8 cellular contexts compared by ENCODE assay signal in the genomic region with DNA sequence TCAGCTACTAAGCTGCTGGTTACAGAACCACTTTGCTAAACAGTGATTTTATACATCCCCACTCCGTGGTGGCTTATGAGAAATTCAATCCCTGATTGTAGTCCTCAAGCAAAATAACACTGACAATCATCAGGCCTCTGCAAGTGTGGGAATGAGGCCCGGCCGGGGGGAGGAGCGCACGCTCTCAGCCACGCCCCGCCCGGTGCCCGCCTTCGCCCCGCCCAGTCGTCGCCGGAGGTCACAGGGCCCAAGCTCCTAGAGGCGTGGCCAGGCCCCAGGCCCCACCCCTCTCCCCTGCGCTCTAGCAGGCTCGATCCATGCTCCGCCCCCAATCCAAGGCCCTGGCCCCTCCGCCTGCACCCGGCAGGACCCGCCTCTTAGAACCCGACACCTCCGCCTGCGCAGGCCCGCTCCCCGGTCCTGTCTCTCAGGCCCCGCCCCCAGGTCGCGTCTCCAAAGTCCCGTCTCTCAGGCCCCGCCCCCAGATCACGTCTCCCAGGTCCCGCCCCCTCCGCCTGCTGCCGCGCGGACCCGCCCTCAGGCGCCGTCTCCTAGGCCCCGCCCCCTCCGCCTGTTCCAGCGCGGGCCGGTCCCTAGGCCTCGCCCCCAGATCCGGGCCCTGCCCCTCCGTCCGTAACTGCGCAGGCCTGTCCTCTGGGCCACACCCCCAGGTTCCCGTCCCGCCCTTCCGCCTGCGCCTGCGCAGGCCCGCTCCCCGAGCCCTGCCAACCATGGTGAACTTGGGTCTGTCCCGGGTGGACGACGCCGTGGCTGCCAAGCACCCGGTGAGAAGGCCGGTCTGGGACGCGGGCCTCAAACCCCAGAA. TPM values are rescaled to one million over a fixed set of nuclear protein-coding genes. Genes with fewer than 3 reads are reported as not detected.
DNase-seq lines count a peak whose midpoint lies in the region; ATAC-seq, FAIRE-seq and TF ChIP-seq lines count a peak whose summit lies in the region.

A gene (plus strand): TSS at position 705 of the 826 bp plus-strand sequence. CDS start 27 bp downstream, at position 732.

- no peak for TF ChIP-seq CTCF in AG10803 (conservative IDR thresholded peaks at IDR 0.05; ENCODE audit: low read length)
- TF ChIP-seq CTCF in kidney (IDR thresholded peaks at IDR 0.05; ENCODE audit: borderline replicate concordance, extremely low read depth, insufficient read depth) = peak; percentile 14

- no peaks in the 10 kb centered on the region for H3K9me3 ChIP-seq in kidney (ENCODE audit: control insufficient read depth in 1 of 2, low read length in 2 of 2)

- intact Hi-C loops in kidney (cut with DNase I) = loop anchor here (10.0 kb wide), 1 partner anchor 154 kb away; a partner anchor contains a TSS

- H3K4me1 ChIP-seq in kidney (ENCODE audit: control insufficient read depth in 1 of 2, insufficient read depth in 1 of 2, low read depth in 1 of 2, low read length in 2 of 2) = peaks cover 6 to 18% of the 10 kb centered on the region in 2 donors

- peak; percentile 86 for ATAC-seq in HG03432 (IDR thresholded peaks at IDR 0.05; ENCODE audit: unreplicated experiment)

- H3K36me3 ChIP-seq in kidney (ENCODE audit: control insufficient read depth in 1 of 2, insufficient read depth in 2 of 2, low read length in 2 of 2) = peaks cover 3% of the 10 kb centered on the region in 2 donors

- peak within 1 kb of the TSS; percentile 95 to 97 for H3K27ac ChIP-seq in kidney (ENCODE audit: low read depth in 2 of 2, low read length in 2 of 2)

- DNase-seq in AG10803 (ENCODE audit: low read depth) (peak; percentile 99), NCI-H510A (lab: John Stamatoyannopoulos, UW) (peak; percentile 99), cerebellum (ENCODE audit: low spot score) (peak; percentile 100), kidney (peak; percentile 100)
- peak; percentile 99 for DNase-seq in activated CD4-positive, alpha-beta T cell treated with anti-CD3 and anti-CD28 coated beads for 1 hour
- peak; percentile 100 for DNase-seq in stimulated activated CD4-positive, alpha-beta T cell treated with anti-CD3 and anti-CD28 coated beads, Interleukin-15, amount 100 ng/mL, for 24 hours

- no peak for FAIRE-seq in kidney (lab: Jason Lieb, UNC)

- H3K9ac ChIP-seq in kidney (ENCODE audit: low read length in 2 of 2) = peak within 1 kb of the TSS; percentile 85 to 97

- peak; percentile 71 for TF ChIP-seq POLR2A in GM19099 (IDR thresholded peaks at IDR 0.05; ENCODE audit: extremely low read depth, insufficient read length, low read depth)

- H3K4me3 ChIP-seq in AG10803 (ENCODE audit: low read length) (peak within 1 kb of the TSS; percentile 97), kidney (ENCODE audit: low read length in 2 of 2) (peak within 1 kb of the TSS; percentile 87 to 90)

RNA-seq across cellular contexts. Expression of the gene that starts here (rescaled TPM):
- total RNA-seq in cerebellum = 14.7 TPM
- total RNA-seq in kidney = 96.5 TPM
- 403 TPM for polyA plus RNA-seq in kidney (ENCODE audit: insufficient read depth, low read depth, low replicate concordance)

Comparison
In these comparisons a context has a peak if more than half of its experiments do, and no peak if none do; other contexts are left out.
1. Peak in every context shown above with its lines: DNase-seq, ATAC-seq, H3K4me3 ChIP-seq and H3K27ac ChIP-seq.